In genomic region chr18:1053654-1054315, GRCh38 we compare ENCODE assay signal across 30 cellular contexts.
"Had no signal": no experiment of that assay in that cellular context is flagged by ENCODE, and none has a peak within 500 bp of the region (broad histone marks: within the 10 kb centered on the region; RNA-seq: fewer than 3 reads in every experiment).

No MANE protein-coding gene starts in this region.

- ATAC-seq: activated CD4-positive, alpha-beta T cell treated with anti-CD3 and anti-CD28 coated beads for 36 hours; activated CD8-positive, alpha-beta T cell treated with anti-CD3 and anti-CD28 coated beads for 36 hours; activated T-cell treated with anti-CD3 and anti-CD28 coated beads, Interleukin-2, amount 50 U/mL, for 72 hours; body of pancreas; PC-3; T-cell had no signal

- DNase-seq: activated CD4-positive, alpha-beta T cell treated with anti-CD3 and anti-CD28 coated beads for 36 hours; activated CD4-positive, alpha-beta T cell treated with anti-CD3 and anti-CD28 coated beads, Interleukin-2, amount 50 U/mL, for 1 hour; activated CD8-positive, alpha-beta memory T cell treated with anti-CD3 and anti-CD28 coated beads, Interleukin-2, amount 50 U/mL, for 4 hours; activated CD8-positive, alpha-beta T cell treated with anti-CD3 and anti-CD28 coated beads for 36 hours; activated gamma-delta T cell treated with Interleukin-2 at 50 U/mL for 16 hours; activated naive CD4-positive, alpha-beta T cell treated with anti-CD3 and anti-CD28 coated beads, Interleukin-2, amount 50 U/mL, for 16 hours; activated naive CD8-positive, alpha-beta T cell treated with anti-CD3 and anti-CD28 coated beads, Interleukin-2, amount 10 ng/mL, durations not matched to agents 7 days and 5 days; activated T-cell treated with anti-CD3 and anti-CD28 coated beads, Interleukin-2, amount 50 U/mL, for 72 hours; adrenal gland; anterior cingulate cortex; body of pancreas; central memory CD4-positive, alpha-beta T cell; cortex of kidney; MM.1S; NCI-H1048; NCI-H1417; NCI-H1930; NCI-H2107; NCI-H2171 treated with DMSO at 0.1 percent for 48 hours; NCI-H226; NCI-H526; NCI-H82; PC-3; SIG-M5; T-cell; T-helper 2 cell; T1000; WERI-Rb-1 had no signal

- H3K9me3 ChIP-seq: body of pancreas had no signal

- H3K36me3 ChIP-seq: adrenal gland, WERI-Rb-1 had no signal

- H3K4me1 ChIP-seq: adrenal gland, body of pancreas had no signal

- H3K27me3 ChIP-seq: adrenal gland, body of pancreas had no signal

- H3K4me3 ChIP-seq: adrenal gland, body of pancreas, SK-N-MC had no signal

- H3K27ac ChIP-seq: adrenal gland, body of pancreas, SK-N-MC, WERI-Rb-1 had no signal

- FAIRE-seq: bronchial epithelial cell had no signal
